ENCODE assay signal across 8 cellular contexts in genomic region chr15:82263350-82263749, GRCh38. TPM values are rescaled to one million over a fixed set of nuclear protein-coding genes. Genes with fewer than 3 reads are reported as not detected.
DNase-seq lines count a peak whose midpoint lies in the region; FAIRE-seq and TF ChIP-seq lines count a peak whose summit lies in the region.

No MANE protein-coding gene starts in this region.

- H3K27ac Mint-ChIP-seq in activated naive CD4-positive, alpha-beta T cell treated with anti-CD3 and anti-CD28 coated beads, Interleukin-2, amount 10 ng/mL, durations not matched to agents 7 days and 5 days, result no peak overlapping the region

- no peaks in the 10 kb centered on the region for H3K27me3 Mint-ChIP-seq in activated naive CD4-positive, alpha-beta T cell treated with anti-CD3 and anti-CD28 coated beads, Interleukin-2, amount 10 ng/mL, durations not matched to agents 7 days and 5 days

- H3K9me3 ChIP-seq in SJCRH30 (replicated peaks), result no peaks in the 10 kb centered on the region
- H3K9me3 ChIP-seq in small intestine (ENCODE audit: control insufficient read depth, low read depth), result no peaks in the 10 kb centered on the region
- H3K9me3 ChIP-seq in adrenal gland (replicated peaks in 1 of 3), result no peaks in the 10 kb centered on the region

- H3K4me1 ChIP-seq in SJCRH30 (0 out of 2 replicates have a peak, but pooled peaks cover 5% of the 10 kb centered on the region), small intestine (ENCODE audit: control insufficient read depth in 2 of 2, insufficient read depth in 1 of 2, low read depth in 1 of 2, low read length in 1 of 2) (peaks cover 4 to 5% of the 10 kb centered on the region in 2 donors), adrenal gland (replicated peaks in 1 of 2) (peaks cover 6 to 23% of the 10 kb centered on the region in 2 donors)

- H3K9me3 Mint-ChIP-seq in activated naive CD4-positive, alpha-beta T cell treated with anti-CD3 and anti-CD28 coated beads, Interleukin-2, amount 10 ng/mL, durations not matched to agents 7 days and 5 days, result no peaks in the 10 kb centered on the region

- peak overlapping the region; percentile 94 for H3K4me3 Mint-ChIP-seq in activated naive CD4-positive, alpha-beta T cell treated with anti-CD3 and anti-CD28 coated beads, Interleukin-2, amount 10 ng/mL, durations not matched to agents 7 days and 5 days

- WGBS in small intestine, 3 donors, result 10 to 23% (median 21%) methylated on average over 3 of the region's 3 CpGs
- WGBS in adrenal gland, 4 donors, result 25 to 38% (median 31%) methylated on average over 3 of the region's 3 CpGs

- TF ChIP-seq CTCF in foreskin fibroblast (IDR thresholded peaks at IDR 0.05; ENCODE audit: low read depth, low read length) (no peak), adrenal gland (IDR thresholded peaks at IDR 0.05) (no peak)

- no peak for DNase-seq in activated naive CD4-positive, alpha-beta T cell treated with anti-CD3 and anti-CD28 coated beads, Interleukin-2, amount 10 ng/mL, durations not matched to agents 7 days and 5 days
- no peak for DNase-seq in activated naive CD4-positive, alpha-beta T cell treated with anti-CD3 and anti-CD28 coated beads, Interleukin-2, amount 50 U/mL, for 16 hours
- DNase-seq in SJCRH30, result peak in 1 of 2 experiments; percentile 2
- DNase-seq in foreskin fibroblast, result peak in 1 of 2 donors; percentile 1
- DNase-seq in small intestine, result peak; percentile 36
- DNase-seq in H4 (ENCODE audit: low spot score), result no peak
- DNase-seq in SW 1271 (lab: John Stamatoyannopoulos, UW), result no peak
- DNase-seq in adrenal gland, result no peak

- CTCF ChIA-PET in activated naive CD4-positive, alpha-beta T cell treated with anti-CD3 and anti-CD28 coated beads, Interleukin-2, amount 10 ng/mL, durations not matched to agents 7 days and 5 days (lab: Charles Lee), result no interaction called here

- TF ChIP-seq POLR2A in adrenal gland (IDR thresholded peaks at IDR 0.05), result no peak

- H3K4me3 ChIP-seq in SJCRH30 (peak overlapping the region; percentile 99), foreskin fibroblast (ENCODE audit: low read depth in 1 of 2, low read length in 2 of 2) (peak overlapping the region; percentile 74 to 90), small intestine (ENCODE audit: low read depth in 1 of 2, low read length in 2 of 2) (peak overlapping the region in 1 of 2 donors; percentile 76), adrenal gland (peak overlapping the region in 1 of 4 donors; percentile 74)

- H3K36me3 ChIP-seq in SJCRH30 (peaks cover 3% of the 10 kb centered on the region; the same call in 1 of the 2 replicates), small intestine (ENCODE audit: control insufficient read depth in 2 of 2, insufficient read depth in 2 of 2, low read length in 2 of 2) (peaks cover 0 to 3% of the 10 kb centered on the region in 2 donors), adrenal gland (replicated peaks in 1 of 2) (peaks cover 0 to under 1% of the 10 kb centered on the region in 2 donors)

- peaks cover 14% of the 10 kb centered on the region for H3K36me3 Mint-ChIP-seq in activated naive CD4-positive, alpha-beta T cell treated with anti-CD3 and anti-CD28 coated beads, Interleukin-2, amount 10 ng/mL, durations not matched to agents 7 days and 5 days

- FAIRE-seq in small intestine (lab: Jason Lieb, UNC), result no peak

- H3K4me1 Mint-ChIP-seq in activated naive CD4-positive, alpha-beta T cell treated with anti-CD3 and anti-CD28 coated beads, Interleukin-2, amount 10 ng/mL, durations not matched to agents 7 days and 5 days, result peaks cover 40% of the 10 kb centered on the region

- intact Hi-C loops in adrenal gland (cut with DNase I), result no loop called here

- no peaks in the 10 kb centered on the region for H3K27me3 ChIP-seq in SJCRH30
- no peaks in the 10 kb centered on the region for H3K27me3 ChIP-seq in small intestine (ENCODE audit: control insufficient read depth in 2 of 2, insufficient read depth in 2 of 2, low read length in 2 of 2)
- no peaks in the 10 kb centered on the region for H3K27me3 ChIP-seq in adrenal gland

- H3K27ac ChIP-seq in SJCRH30 (no peak overlapping the region), small intestine (ENCODE audit: low read depth in 1 of 2, low read length in 1 of 2) (peak overlapping the region in 1 of 2 donors; percentile 33), adrenal gland (no peak overlapping the region)

RNA-seq across cellular contexts. Expression of gene SAXO2, which starts 0.7 kb away (rescaled TPM):
- 0.10 and 0.46 TPM in 2 replicates for total RNA-seq in SJCRH30 (2014; rRNA removed; shearing (Covaris generic))
- 1 to 10 TPM in 1 of 3 donors, under 1 TPM in 1, not detected in 1; 0.37 to 5.1 TPM for polyA plus RNA-seq in small intestine
- total RNA-seq in H4 (2014; rRNA removed; shearing (Covaris generic)), result 0.58 and 0.68 TPM in 2 replicates
- 1 to 10 TPM in 6 of 8 donors, under 1 TPM in 1, not detected in 1; 0.83 to 9.6 (median 3.4) TPM for total RNA-seq in adrenal gland
- polyA plus RNA-seq in adrenal gland, result 1 to 10 TPM in 2 of 3 donors, under 1 TPM in 1; 0.56 to 5.8 (median 2.1) TPM

RNA-seq across cellular contexts. Expression of gene EFL1, which starts 0.8 kb away (rescaled TPM):
- total RNA-seq in SJCRH30 (2014; rRNA removed; shearing (Covaris generic)), result 25.6 and 26.2 TPM in 2 replicates
- polyA plus RNA-seq in small intestine (10 to 100 TPM; 11.6 to 14.9 (median 11.9) TPM), adrenal gland (10 to 100 TPM in 1 of 3 donors, 1 to 10 TPM in 2; 3.1 to 29.8 (median 3.5) TPM)
- 9.7 and 10.5 TPM in 2 replicates for total RNA-seq in H4 (2014; rRNA removed; shearing (Covaris generic))
- 10 to 100 TPM; 15.3 to 26.1 (median 18.0) TPM for total RNA-seq in adrenal gland
